ENCODE assay signal across 13 cellular contexts in genomic region chr4:114922582-114922912, GRCh38.
"Had no signal": no experiment of that assay in that cellular context is flagged by ENCODE, and none has a peak within 500 bp of the region (broad histone marks: within the 10 kb centered on the region; RNA-seq: fewer than 3 reads in every experiment).

No MANE protein-coding gene starts in this region.

- H3K9me3 Mint-ChIP-seq: central memory CD8-positive, alpha-beta T cell; mesothelial cell of epicardium had no signal

- H3K27ac ChIP-seq: adrenal gland, neutrophil, sigmoid colon, transverse colon had no signal

- H3K27me3 ChIP-seq: adrenal gland, neutrophil, sigmoid colon, transverse colon had no signal

- H3K27me3 Mint-ChIP-seq: central memory CD8-positive, alpha-beta T cell; progenitor cell of endocrine pancreas had no signal

- H3K4me1 ChIP-seq: adrenal gland, sigmoid colon, transverse colon had no signal

- H3K36me3 Mint-ChIP-seq: mesothelial cell of epicardium had no signal

- H3K9me3 ChIP-seq: adrenal gland, neutrophil, sigmoid colon, transverse colon had no signal

- DNase-seq: activated naive CD4-positive, alpha-beta T cell treated with anti-CD3 and anti-CD28 coated beads, Interleukin-2, amount 50 U/mL, for 16 hours; activated T-cell treated with anti-CD3 and anti-CD28 coated beads, Interleukin-2, amount 50 U/mL, for 1 hour; adrenal gland; cortex of kidney; kidney glomerular epithelial cell; sigmoid colon; stimulated activated CD4-positive, alpha-beta T cell treated with anti-CD3 and anti-CD28 coated beads, Interleukin-12 subunit alpha, Interleukin-12 subunit beta, amount 100 ng/mL, for 4 hours; stimulated activated naive CD4-positive, alpha-beta T cell had no signal

- H3K4me3 Mint-ChIP-seq: central memory CD8-positive, alpha-beta T cell; mesothelial cell of epicardium had no signal

- H3K27ac Mint-ChIP-seq: mesothelial cell of epicardium, progenitor cell of endocrine pancreas had no signal

- H3K4me1 Mint-ChIP-seq: central memory CD8-positive, alpha-beta T cell had no signal

- H3K4me3 ChIP-seq: adrenal gland, sigmoid colon, transverse colon had no signal

- H3K36me3 ChIP-seq: adrenal gland, neutrophil, sigmoid colon, transverse colon had no signal
